1 cellular context compared by ENCODE assay signal in the genomic region with DNA sequence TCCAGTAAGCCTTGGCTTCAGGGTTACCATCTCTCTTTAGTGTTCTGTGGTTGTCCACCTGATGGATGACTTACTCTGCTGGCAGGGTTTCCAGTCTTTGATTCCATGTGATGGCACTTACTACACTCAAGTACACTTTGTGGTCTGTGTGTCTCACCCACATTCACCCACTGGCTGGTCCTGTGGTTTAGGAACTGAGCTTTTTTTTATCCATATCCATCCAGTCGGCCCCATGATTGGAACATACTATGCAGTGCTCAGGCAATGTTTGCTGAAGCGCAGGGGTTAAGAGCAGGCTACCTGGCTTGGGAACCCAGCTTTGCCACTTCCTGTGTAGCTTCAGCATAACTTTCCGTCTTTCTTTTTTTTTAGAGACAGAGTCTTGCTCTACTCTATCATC.
TF ChIP-seq lines count a peak whose summit lies in the region.

No MANE protein-coding gene starts in this region.

TF ChIP-seq in HepG2, 621 proteins besides CTCF, POLR2A, EP300 and RAD21:
- peak; percentile 45; the same call in 1 of the 2 replicates for TF ChIP-seq ZNF652 (CRISPR knock-in tag; IDR thresholded peaks at IDR 0.05; ENCODE audit: borderline replicate concordance, low read depth)
- TF ChIP-seq, protein P1, sequence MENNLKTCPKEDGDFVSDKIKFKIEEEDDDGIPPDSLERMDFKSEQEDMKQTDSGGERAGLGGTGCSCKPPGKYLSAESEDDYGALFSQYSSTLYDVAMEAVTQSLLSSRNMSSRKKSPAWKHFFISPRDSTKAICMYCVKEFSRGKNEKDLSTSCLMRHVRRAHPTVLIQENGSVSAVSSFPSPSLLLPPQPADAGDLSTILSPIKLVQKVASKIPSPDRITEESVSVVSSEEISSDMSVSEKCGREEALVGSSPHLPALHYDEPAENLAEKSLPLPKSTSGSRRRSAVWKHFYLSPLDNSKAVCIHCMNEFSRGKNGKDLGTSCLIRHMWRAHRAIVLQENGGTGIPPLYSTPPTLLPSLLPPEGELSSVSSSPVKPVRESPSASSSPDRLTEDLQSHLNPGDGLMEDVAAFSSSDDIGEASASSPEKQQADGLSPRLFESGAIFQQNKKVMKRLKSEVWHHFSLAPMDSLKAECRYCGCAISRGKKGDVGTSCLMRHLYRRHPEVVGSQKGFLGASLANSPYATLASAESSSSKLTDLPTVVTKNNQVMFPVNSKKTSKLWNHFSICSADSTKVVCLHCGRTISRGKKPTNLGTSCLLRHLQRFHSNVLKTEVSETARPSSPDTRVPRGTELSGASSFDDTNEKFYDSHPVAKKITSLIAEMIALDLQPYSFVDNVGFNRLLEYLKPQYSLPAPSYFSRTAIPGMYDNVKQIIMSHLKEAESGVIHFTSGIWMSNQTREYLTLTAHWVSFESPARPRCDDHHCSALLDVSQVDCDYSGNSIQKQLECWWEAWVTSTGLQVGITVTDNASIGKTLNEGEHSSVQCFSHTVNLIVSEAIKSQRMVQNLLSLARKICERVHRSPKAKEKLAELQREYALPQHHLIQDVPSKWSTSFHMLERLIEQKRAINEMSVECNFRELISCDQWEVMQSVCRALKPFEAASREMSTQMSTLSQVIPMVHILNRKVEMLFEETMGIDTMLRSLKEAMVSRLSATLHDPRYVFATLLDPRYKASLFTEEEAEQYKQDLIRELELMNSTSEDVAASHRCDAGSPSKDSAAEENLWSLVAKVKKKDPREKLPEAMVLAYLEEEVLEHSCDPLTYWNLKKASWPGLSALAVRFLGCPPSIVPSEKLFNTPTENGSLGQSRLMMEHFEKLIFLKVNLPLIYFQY (CRISPR knock-in tag; IDR thresholded peaks at IDR 0.05; ENCODE audit: borderline replicate concordance): no peak
